In the genomic region with DNA sequence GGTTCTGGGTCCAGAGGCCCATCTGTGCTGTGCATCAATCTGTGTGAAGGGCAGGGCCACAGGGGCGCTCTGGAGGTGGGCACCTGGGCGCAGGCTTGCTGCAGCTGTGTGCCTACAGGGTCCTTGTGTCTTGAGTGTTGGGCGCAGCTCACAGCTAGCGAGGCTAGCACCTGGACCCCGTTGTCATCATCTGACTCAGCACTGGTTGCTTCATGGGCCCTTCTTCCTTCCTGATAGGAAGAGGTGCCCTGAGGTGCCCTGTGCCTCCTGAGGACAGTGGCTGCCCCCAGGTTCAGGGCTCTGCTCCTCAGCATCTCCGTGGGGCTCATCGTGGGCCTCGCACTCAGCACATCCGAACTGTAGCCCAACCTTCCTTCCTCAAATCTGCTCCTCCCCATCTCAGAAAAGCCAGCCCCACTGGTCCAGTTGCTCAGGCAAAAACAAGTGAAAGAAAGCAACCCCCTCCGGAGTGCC, we compare ENCODE assay signal across 8 cellular contexts. TPM values are rescaled to one million over a fixed set of nuclear protein-coding genes. Genes with fewer than 3 reads are reported as not detected.
A peak's percentile ranks its signal among the peaks of the same experiment; 100 is the strongest.
DNase-seq lines count a peak whose midpoint lies in the region; ATAC-seq and TF ChIP-seq lines count a peak whose summit lies in the region.

No MANE protein-coding gene starts in this region.

- no peak overlapping the region for H3K4me3 Mint-ChIP-seq in progenitor cell of endocrine pancreas (ENCODE audit: low read depth)

- H3K36me3 ChIP-seq in OCI-LY7 (ENCODE audit: insufficient read depth, low read length) (peaks cover 37% of the 10 kb centered on the region), ectodermal cell (ENCODE audit: control insufficient read depth, insufficient read depth, low read length) (peaks cover 2% of the 10 kb centered on the region), ovary (no peaks in the 10 kb centered on the region)

- peak overlapping the region; percentile 87 for H3K4me2 ChIP-seq in OCI-LY7 (ENCODE audit: low read length)

- peaks cover 15% of the 10 kb centered on the region; the same call in 1 of the 2 replicates for H4K20me1 ChIP-seq in OCI-LY7 (ENCODE audit: insufficient read depth, low read length)

- peak overlapping the region; percentile 35 for H3K27ac Mint-ChIP-seq in progenitor cell of endocrine pancreas

- TF ChIP-seq EP300 in ovary (IDR thresholded peaks at IDR 0.05) = no peak

- H3K4me3 ChIP-seq in OCI-LY7 (ENCODE audit: low read depth, low read length, poor library complexity, severe bottlenecking) = peak overlapping the region; percentile 55
- H3K4me3 ChIP-seq in ectodermal cell (ENCODE audit: insufficient read depth, low read depth, low read length) = no peak overlapping the region
- no peak overlapping the region for H3K4me3 ChIP-seq in ovary

- H3K27me3 ChIP-seq in ectodermal cell (ENCODE audit: control insufficient read depth, insufficient read depth, low read length, poor library complexity, severe bottlenecking) (no peaks in the 10 kb centered on the region), ovary (no peaks in the 10 kb centered on the region)

- peaks cover 48% of the 10 kb centered on the region for H3K4me1 Mint-ChIP-seq in progenitor cell of endocrine pancreas (ENCODE audit: low read depth)

- intact Hi-C loops in OCI-LY7 (cut with micrococcal nuclease; ENCODE audit: unreplicated experiment) = no loop called here
- intact Hi-C loops in sciatic nerve (cut with DNase I) = loop anchor here (10.0 kb wide), 1 partner anchor 55 kb away; the partner anchor contains the start of gene GATAD2A
- intact Hi-C loops in ovary (cut with DNase I) = no loop called here

- H3K9me3 ChIP-seq in OCI-LY7 (ENCODE audit: low read length) (no peaks in the 10 kb centered on the region), ectodermal cell (ENCODE audit: control insufficient read depth, low read length) (no peaks in the 10 kb centered on the region), ovary (no peaks in the 10 kb centered on the region)

- POLR2A ChIA-PET in OCI-LY7 (lab: Charles Lee) = interaction anchor here (1.0 kb wide), 1 partner anchor 257 kb away, joined by 4 read pairs; the partner anchor contains the start of gene NR2C2AP

- H3K9me2 ChIP-seq in OCI-LY7 (ENCODE audit: insufficient read depth, low read length) = no peaks in the 10 kb centered on the region

- no peaks in the 10 kb centered on the region for H3K9me3 Mint-ChIP-seq in progenitor cell of endocrine pancreas (ENCODE audit: low read depth)

- H3K79me2 ChIP-seq in OCI-LY7 (ENCODE audit: insufficient read depth, low read depth, low read length) = peaks cover 75% of the 10 kb centered on the region

- no peak for TF ChIP-seq CTCF in OCI-LY7 (conservative IDR thresholded peaks at IDR 0.05; ENCODE audit: low read length)
- no peak for TF ChIP-seq CTCF in progenitor cell of endocrine pancreas (IDR thresholded peaks at IDR 0.05; ENCODE audit: unreplicated experiment)
- no peak for TF ChIP-seq CTCF in ovary (IDR thresholded peaks at IDR 0.05)

- H3K27ac ChIP-seq in OCI-LY7 (ENCODE audit: low read depth, low read length, poor library complexity, severe bottlenecking) = peak overlapping the region; percentile 77
- peak overlapping the region; percentile 62 for H3K27ac ChIP-seq in ectodermal cell (ENCODE audit: insufficient read depth, low read depth, low read length, poor library complexity, severe bottlenecking)
- H3K27ac ChIP-seq in ovary = peak overlapping the region in 1 of 2 donors; percentile 21

- CTCF ChIA-PET in OCI-LY7 (lab: Charles Lee; ENCODE audit: unreplicated experiment) = no interaction called here

- H3K27me3 Mint-ChIP-seq in progenitor cell of endocrine pancreas = no peaks in the 10 kb centered on the region

- DNase-seq in OCI-LY7 (ENCODE audit: low spot score) = peak; percentile 49
- DNase-seq in progenitor cell of endocrine pancreas (ENCODE audit: low spot score, unreplicated experiment) = no peak
- DNase-seq in HK-2 (ENCODE audit: unreplicated experiment) = no peak
- no peak for DNase-seq in sciatic nerve (ENCODE audit: low spot score)
- no peak for DNase-seq in ovary

- H3K4me1 ChIP-seq in OCI-LY7 (ENCODE audit: insufficient read depth, low read length, poor library complexity, severe bottlenecking) (peaks cover 43% of the 10 kb centered on the region), ectodermal cell (ENCODE audit: control insufficient read depth, insufficient read depth, low read length) (peaks cover 52% of the 10 kb centered on the region), ovary (ENCODE audit: insufficient read depth) (peaks cover 39% of the 10 kb centered on the region)

- no peak for TF ChIP-seq POLR2A in ovary (IDR thresholded peaks at IDR 0.05)

- peak; percentile 32 for ATAC-seq in GM18907 (IDR thresholded peaks at IDR 0.05; ENCODE audit: unreplicated experiment)
- no peak for ATAC-seq in GM21717 (IDR thresholded peaks at IDR 0.05; ENCODE audit: unreplicated experiment)
- no peak for ATAC-seq in sciatic nerve

- 79 to 80% methylated on average over 10 of the region's 10 CpGs for WGBS in ectodermal cell, 2 experiments
- 69 to 76% (median 69%) methylated on average over 10 of the region's 10 CpGs for WGBS in ovary, 3 donors

- BruUV-seq in OCI-LY7 (replicated peaks; lab: Mats Ljungman, UMichigan) = no TSS peak

- peaks cover 3% of the 10 kb centered on the region for H3K36me3 Mint-ChIP-seq in progenitor cell of endocrine pancreas (ENCODE audit: insufficient read depth)

- no peak overlapping the region for H2AFZ ChIP-seq in OCI-LY7 (ENCODE audit: low read length)

RNA-seq across cellular contexts. Expression of gene GATAD2A, which starts 54.8 kb away (rescaled TPM):
- 62.8 and 73.4 TPM in 2 replicates for total RNA-seq in OCI-LY7 (2014; rRNA removed; shearing (Covaris generic))
- 126 and 156 TPM in 2 replicates for total RNA-seq in OCI-LY7 (2022)
- polyA plus RNA-seq in ectodermal cell (2013, experiment 1 of 4) = 104 TPM
- polyA plus RNA-seq in ectodermal cell (2013, experiment 2 of 4) = 102 TPM
- polyA plus RNA-seq in ectodermal cell (2013, experiment 3 of 4) = 58.0 TPM
- 61.0 TPM for polyA plus RNA-seq in ectodermal cell (2013, experiment 4 of 4)
- 91.0 and 98.7 TPM in 2 replicates for total RNA-seq in progenitor cell of endocrine pancreas
- 57.7 TPM for total RNA-seq in sciatic nerve
- 10 to 100 TPM; 10.7 to 83.0 (median 57.9) TPM for total RNA-seq in ovary
- 10 to 100 TPM; 13.7 to 18.9 TPM for polyA plus RNA-seq in ovary

RNA-seq across cellular contexts. Expression of gene TSSK6, which starts 55.1 kb away (rescaled TPM):
- 7.1 and 10.5 TPM in 2 replicates for total RNA-seq in OCI-LY7 (2014; rRNA removed; shearing (Covaris generic))
- total RNA-seq in OCI-LY7 (2022) (6.4 and 8.7 TPM in 2 replicates), progenitor cell of endocrine pancreas (2.7 and 3.3 TPM in 2 replicates), sciatic nerve (1.3 TPM), ovary (1 to 10 TPM in 3 of 7 donors, under 1 TPM in 4; 0.76 to 1.8 (median 0.95) TPM)
- polyA plus RNA-seq in ectodermal cell (2013, experiment 1 of 4) = 4.3 TPM
- 4.0 TPM for polyA plus RNA-seq in ectodermal cell (2013, experiment 2 of 4)
- polyA plus RNA-seq in ectodermal cell (2013, experiment 3 of 4) = 3.8 TPM
- 4.0 TPM for polyA plus RNA-seq in ectodermal cell (2013, experiment 4 of 4)
- 1 to 10 TPM in 1 of 2 donors, not detected in 1; 2.5 TPM for polyA plus RNA-seq in ovary

RNA-seq across cellular contexts. Expression of gene NDUFA13, which starts 55.7 kb away (rescaled TPM):
- 275 and 320 TPM in 2 replicates for total RNA-seq in OCI-LY7 (2014; rRNA removed; shearing (Covaris generic))
- total RNA-seq in OCI-LY7 (2022) (421 and 429 TPM in 2 replicates), progenitor cell of endocrine pancreas (346 and 347 TPM in 2 replicates), sciatic nerve (206 TPM), ovary (100 to 1,000 TPM in 6 of 7 donors, 10 to 100 TPM in 1; 46.5 to 291 (median 212) TPM)
- polyA plus RNA-seq in ectodermal cell (2013, experiment 1 of 4) = 234 TPM
- 244 TPM for polyA plus RNA-seq in ectodermal cell (2013, experiment 2 of 4)
- polyA plus RNA-seq in ectodermal cell (2013, experiment 3 of 4) = 220 TPM
- 240 TPM for polyA plus RNA-seq in ectodermal cell (2013, experiment 4 of 4)
- polyA plus RNA-seq in ovary = 100 to 1,000 TPM in 1 of 2 donors, 10 to 100 TPM in 1; 33.5 to 202 TPM
